In the genomic region with DNA sequence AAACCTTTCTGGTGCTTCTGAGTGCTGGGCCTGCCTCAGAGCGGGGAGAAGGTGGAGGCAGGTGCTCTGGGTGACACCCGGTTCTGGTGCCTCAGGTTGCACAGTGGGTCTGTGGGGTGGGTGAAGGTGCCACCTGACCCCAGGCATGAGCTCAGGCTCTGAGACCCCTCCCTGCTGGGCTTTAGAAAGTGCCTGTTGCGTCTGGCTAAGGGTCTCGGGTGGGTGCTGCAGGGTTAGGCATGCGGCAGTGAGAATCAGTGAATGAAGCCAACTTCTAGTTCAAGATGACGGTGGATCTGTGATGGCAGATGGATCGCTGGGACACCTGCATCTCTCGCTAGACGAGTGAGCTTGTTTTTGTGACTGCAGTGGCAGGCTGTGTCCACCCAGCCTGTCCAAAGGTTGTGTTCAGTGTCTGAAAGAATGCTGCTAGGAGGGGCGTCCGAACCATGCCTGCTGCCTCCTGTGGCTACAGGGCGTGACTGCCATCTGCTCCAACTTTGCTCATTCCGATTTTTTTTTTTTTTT, we compare ENCODE assay signal across 1 cellular context.
TF ChIP-seq lines count a peak whose summit lies in the region.

No MANE protein-coding gene starts in this region.

TF ChIP-seq in liver, 16 proteins besides CTCF, POLR2A, EP300 and RAD21 (continued from another document):
- TF ChIP-seq REST (IDR thresholded peaks at IDR 0.05), result no peak
- no peak for TF ChIP-seq NR2F2 (IDR thresholded peaks at IDR 0.05)
- TF ChIP-seq RXRA (IDR thresholded peaks at IDR 0.05), result peak in 1 of 2 donors; percentile 11
- TF ChIP-seq ZBTB33 (IDR thresholded peaks at IDR 0.05), result no peak
- TF ChIP-seq, protein P1, sequence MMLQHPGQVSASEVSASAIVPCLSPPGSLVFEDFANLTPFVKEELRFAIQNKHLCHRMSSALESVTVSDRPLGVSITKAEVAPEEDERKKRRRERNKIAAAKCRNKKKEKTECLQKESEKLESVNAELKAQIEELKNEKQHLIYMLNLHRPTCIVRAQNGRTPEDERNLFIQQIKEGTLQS (IDR thresholded peaks at IDR 0.05), result no peak
- TF ChIP-seq SP1 (IDR thresholded peaks at IDR 0.05), result peak; percentile 47
- no peak for TF ChIP-seq YY1 (IDR thresholded peaks at IDR 0.05)
- TF ChIP-seq FOXA1 (IDR thresholded peaks at IDR 0.05), result no peak
